8 cellular contexts compared by ENCODE assay signal in the genomic region with DNA sequence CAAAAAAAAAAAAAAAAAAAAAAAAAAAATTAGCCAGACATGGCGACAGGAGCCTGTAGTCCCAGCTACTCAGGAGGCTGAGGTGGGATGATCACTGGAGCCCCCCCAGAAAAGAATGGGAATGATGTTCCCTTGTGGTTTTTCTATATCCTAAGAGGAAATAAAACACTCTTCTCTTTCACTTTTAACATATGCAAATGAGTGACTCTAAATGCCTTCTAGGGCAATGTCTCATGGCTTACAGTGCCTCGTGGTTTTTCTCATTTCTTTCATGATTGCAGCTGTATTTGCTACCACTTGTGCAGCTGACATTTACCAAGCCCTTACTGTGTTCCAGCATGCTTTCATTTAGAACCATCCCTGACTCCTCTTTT. TPM values are rescaled to one million over a fixed set of nuclear protein-coding genes. Genes with fewer than 3 reads are reported as not detected.
DNase-seq lines count a peak whose midpoint lies in the region; ATAC-seq, FAIRE-seq and TF ChIP-seq lines count a peak whose summit lies in the region.

No MANE protein-coding gene starts in this region.

- peak overlapping the region; percentile 77 to 88 (median 83) for H3K4me3 Mint-ChIP-seq in CD4-positive, CD25-positive, alpha-beta regulatory T cell
- peak overlapping the region; percentile 55 for H3K4me3 Mint-ChIP-seq in central memory CD8-positive, alpha-beta T cell

- no peaks in the 10 kb centered on the region for H3K36me3 Mint-ChIP-seq in CD4-positive, CD25-positive, alpha-beta regulatory T cell
- H3K36me3 Mint-ChIP-seq in central memory CD8-positive, alpha-beta T cell (ENCODE audit: insufficient read depth): no peaks in the 10 kb centered on the region

- H3K4me3 ChIP-seq in CD4-positive, CD25-positive, alpha-beta regulatory T cell (ENCODE audit: low read depth, low read length): peak overlapping the region; percentile 86

- DNase-seq in CD4-positive, CD25-positive, alpha-beta regulatory T cell: peak in 2 of 3 donors; percentile 57 to 78
- peak; percentile 46 for DNase-seq in GM19240 (ENCODE audit: insufficient read length, low spot score)
- peak; percentile 15 to 25 for DNase-seq in Kasumi-1 (lab: John Stamatoyannopoulos, UW)
- no peak for DNase-seq in central memory CD8-positive, alpha-beta T cell (ENCODE audit: low spot score in 2 of 2)
- no peak for DNase-seq in COR-L47 (lab: John Stamatoyannopoulos, UW)
- DNase-seq in D721Med (ENCODE audit: insufficient read length, low spot score): no peak

- H3K4me1 ChIP-seq in CD4-positive, CD25-positive, alpha-beta regulatory T cell (ENCODE audit: control insufficient read depth, insufficient read depth, low read length, poor library complexity, severe bottlenecking): peaks cover 23% of the 10 kb centered on the region

- H3K27ac Mint-ChIP-seq in CD4-positive, CD25-positive, alpha-beta regulatory T cell: peak overlapping the region in 2 of 3 donors; percentile 20 to 76
- no peak overlapping the region for H3K27ac Mint-ChIP-seq in central memory CD8-positive, alpha-beta T cell (ENCODE audit: low read depth)

- H3K27me3 Mint-ChIP-seq in CD4-positive, CD25-positive, alpha-beta regulatory T cell: no peaks in the 10 kb centered on the region
- H3K27me3 Mint-ChIP-seq in central memory CD8-positive, alpha-beta T cell: no peaks in the 10 kb centered on the region

- no peaks in the 10 kb centered on the region for H3K9me3 ChIP-seq in CD4-positive, CD25-positive, alpha-beta regulatory T cell (ENCODE audit: control insufficient read depth in 2 of 2, low read length in 2 of 2)

- H3K36me3 ChIP-seq in CD4-positive, CD25-positive, alpha-beta regulatory T cell (ENCODE audit: control insufficient read depth, insufficient read depth, low read length): no peaks in the 10 kb centered on the region

- H3K4me1 Mint-ChIP-seq in CD4-positive, CD25-positive, alpha-beta regulatory T cell: peaks cover 8 to 28% (median 20%) of the 10 kb centered on the region in 4 donors
- H3K4me1 Mint-ChIP-seq in central memory CD8-positive, alpha-beta T cell: peaks cover 24% of the 10 kb centered on the region

- no peaks in the 10 kb centered on the region for H3K27me3 ChIP-seq in CD4-positive, CD25-positive, alpha-beta regulatory T cell (ENCODE audit: control insufficient read depth, insufficient read depth, low read length)

- ATAC-seq in CD4-positive, CD25-positive, alpha-beta regulatory T cell (ENCODE audit: low read depth in 2 of 2): peak; percentile 68 to 75
- peak; percentile 49 for ATAC-seq in central memory CD8-positive, alpha-beta T cell (replicated peaks; ENCODE audit: extremely low read depth, poor library complexity, severe bottlenecking)
- no peak for ATAC-seq in GM18861 (IDR thresholded peaks at IDR 0.05; ENCODE audit: unreplicated experiment)
- no peak for ATAC-seq in GM18519 (IDR thresholded peaks at IDR 0.05; ENCODE audit: low FRiP score, unreplicated experiment)

- TF ChIP-seq CTCF in D721Med (IDR thresholded peaks at IDR 0.05; ENCODE audit: insufficient read depth, missing control alignments): no peak

- FAIRE-seq in D721Med (lab: Jason Lieb, UNC): no peak

- peak overlapping the region; percentile 29 for H3K27ac ChIP-seq in CD4-positive, CD25-positive, alpha-beta regulatory T cell (ENCODE audit: insufficient read depth, low read length, poor library complexity, severe bottlenecking)

- no peaks in the 10 kb centered on the region for H3K9me3 Mint-ChIP-seq in CD4-positive, CD25-positive, alpha-beta regulatory T cell
- no peaks in the 10 kb centered on the region for H3K9me3 Mint-ChIP-seq in central memory CD8-positive, alpha-beta T cell

RNA-seq across cellular contexts. Expression of a gene that starts 26.4 kb away (rescaled TPM):
- total RNA-seq in CD4-positive, CD25-positive, alpha-beta regulatory T cell: 5.9 TPM
- polyA plus RNA-seq in CD4-positive, CD25-positive, alpha-beta regulatory T cell: 10 to 100 TPM in 2 of 4 donors, 1 to 10 TPM in 2; 8.7 to 11.4 (median 10.2) TPM

RNA-seq across cellular contexts. Expression of a gene that starts 28.8 kb away (rescaled TPM):
- total RNA-seq in CD4-positive, CD25-positive, alpha-beta regulatory T cell: 57.6 TPM
- polyA plus RNA-seq in CD4-positive, CD25-positive, alpha-beta regulatory T cell: 10 to 100 TPM; 13.7 to 24.0 (median 20.8) TPM

RNA-seq across cellular contexts. Expression of a gene that starts 39.5 kb away (rescaled TPM):
- 7.3 TPM for total RNA-seq in CD4-positive, CD25-positive, alpha-beta regulatory T cell
- polyA plus RNA-seq in CD4-positive, CD25-positive, alpha-beta regulatory T cell: 10 to 100 TPM in 2 of 4 donors, 1 to 10 TPM in 2; 6.8 to 24.2 (median 10.0) TPM

Comparison
In these comparisons a context has a peak if more than half of its experiments do, and no peak if none do; other contexts are left out.
1. ATAC-seq: peak in CD4-positive, CD25-positive, alpha-beta regulatory T cell (2 of 2) and central memory CD8-positive, alpha-beta T cell (single experiment); none in GM18861 (single experiment) and GM18519 (single experiment).
2. DNase-seq: peak in CD4-positive, CD25-positive, alpha-beta regulatory T cell (2 of 3), GM19240 (single experiment) and Kasumi-1 (2 of 2); none in central memory CD8-positive, alpha-beta T cell (0 of 2), COR-L47 (single experiment) and D721Med (single experiment).